Comparison of ENCODE assay signal across 8 cellular contexts in the genomic region with DNA sequence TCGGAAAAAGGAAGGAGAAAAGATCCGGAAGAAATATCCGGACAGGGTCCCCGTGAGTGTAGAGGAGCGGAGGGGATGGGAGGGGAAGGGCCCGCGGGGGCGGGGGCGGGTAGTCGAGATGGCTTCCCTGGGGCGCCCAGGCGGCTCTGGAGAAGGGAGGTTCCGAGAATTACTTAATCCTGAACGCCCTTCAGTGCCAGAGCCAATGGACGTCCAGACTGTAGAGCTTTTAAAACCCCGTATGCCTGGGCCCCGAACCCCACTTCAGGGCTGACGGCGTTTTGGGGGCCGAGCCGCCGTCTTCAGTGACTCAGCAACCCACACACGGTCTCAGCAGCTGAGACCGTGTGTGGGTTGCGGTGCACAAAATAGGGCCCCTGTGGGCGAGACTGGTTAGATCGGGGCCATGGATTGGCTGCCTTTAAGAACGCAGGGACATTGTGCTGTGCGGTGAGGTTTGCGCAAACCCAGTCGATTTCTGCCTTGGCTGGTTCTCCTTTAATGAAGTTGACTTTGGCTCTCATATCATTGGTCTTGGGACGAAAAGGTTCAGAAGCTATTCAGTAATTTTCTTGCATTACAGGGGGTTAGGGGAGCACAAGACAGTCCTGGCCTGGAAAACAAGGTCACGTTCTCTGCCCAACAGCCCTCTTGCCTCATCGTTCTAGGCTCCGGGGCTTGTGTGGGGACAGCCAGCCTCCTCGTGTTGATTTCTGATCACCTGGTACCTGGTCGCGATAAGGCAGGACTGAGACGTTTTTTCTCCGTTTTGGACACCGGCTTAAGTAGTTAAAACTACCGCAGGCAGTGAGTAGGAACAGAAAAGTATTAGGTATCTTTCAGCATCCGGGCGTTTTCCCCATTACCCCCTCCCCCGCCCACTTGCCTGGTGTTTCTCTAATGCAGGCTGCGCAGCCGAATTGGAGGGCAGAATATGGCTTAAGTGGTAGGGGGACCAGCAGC. TPM values are rescaled to one million over a fixed set of nuclear protein-coding genes. Genes with fewer than 3 reads are reported as not detected.
DNase-seq lines count a peak whose midpoint lies in the region; ATAC-seq and TF ChIP-seq lines count a peak whose summit lies in the region.

No MANE protein-coding gene starts in this region.

- H3F3A ChIP-seq in DOHH2 (ENCODE audit: control insufficient read depth, insufficient read depth) = no peaks in the 10 kb centered on the region

- peak; percentile 30 for DNase-seq in GOT3 (lab: John Stamatoyannopoulos, UW)
- peak; percentile 95 for DNase-seq in NB4 (ENCODE audit: low read depth)
- peak; percentile 35 to 70 (median 50) for DNase-seq in activated CD4-positive, CD25-positive, alpha-beta regulatory T cell (lab: John Stamatoyannopoulos, UW)
- DNase-seq in caudate nucleus (lab: John Stamatoyannopoulos, UW) = peak in 57 of 61 donors; percentile 21 to 89 (median 69)
- peak; percentile 84 for DNase-seq in islet precursor cell
- peak; percentile 88 for DNase-seq in spleen

- H3K36me3 ChIP-seq in DOHH2 (ENCODE audit: control insufficient read depth, low read length) = no peaks in the 10 kb centered on the region
- peaks cover 0 to 17% (median 4%) of the 10 kb centered on the region in 6 donors for H3K36me3 ChIP-seq in spleen

- no peak overlapping the region for H3K27ac ChIP-seq in DOHH2 (ENCODE audit: low read depth, low read length)
- H3K27ac ChIP-seq in caudate nucleus (ENCODE audit: low read depth, low read length) = peak overlapping the region; percentile 99
- H3K27ac ChIP-seq in spleen = peak overlapping the region; percentile 91 to 98 (median 98)

- H3K27me3 ChIP-seq in DOHH2 (ENCODE audit: control insufficient read depth, low read length) = peaks cover 32% of the 10 kb centered on the region
- H3K27me3 ChIP-seq in spleen (replicated peaks in 1 of 7) = peaks cover 0 to 3% (median 0%) of the 10 kb centered on the region in 7 donors

- H4K20me1 ChIP-seq in DOHH2 (ENCODE audit: control insufficient read depth, insufficient read depth, low read depth, low read length) = no peaks in the 10 kb centered on the region

- H3K9me2 ChIP-seq in DOHH2 (replicated peaks; ENCODE audit: control insufficient read depth, low read length) = no peaks in the 10 kb centered on the region

- TF ChIP-seq CTCF in DOHH2 (IDR thresholded peaks at IDR 0.05; ENCODE audit: low read depth, low read length, poor library complexity, severe bottlenecking) (no peak), NB4 (IDR thresholded peaks at IDR 0.05; ENCODE audit: low read depth, low read length) (no peak), spleen (IDR thresholded peaks at IDR 0.05 in 8 of 11, conservative IDR thresholded peaks at IDR 0.05 in 3 of 11) (no peak)

- 1 to 2% (median 2%) methylated on average over 45 to 47 of the region's 47 CpGs for WGBS in spleen, 5 donors

- peak overlapping the region; percentile 88 for H3K4me2 ChIP-seq in DOHH2 (ENCODE audit: low read length)

- H3K9me3 ChIP-seq in DOHH2 (ENCODE audit: control insufficient read depth, insufficient read depth, low read length) = no peaks in the 10 kb centered on the region
- H3K9me3 ChIP-seq in spleen = no peaks in the 10 kb centered on the region

- H3K79me2 ChIP-seq in DOHH2 (ENCODE audit: control insufficient read depth, low read length) = no peaks in the 10 kb centered on the region

- TF ChIP-seq POLR2A in NB4 (IDR thresholded peaks at IDR 0.05; ENCODE audit: extremely low read depth, insufficient read length) (peak; percentile 22), spleen (IDR thresholded peaks at IDR 0.05) (peak in 1 of 3 donors; percentile 47)

- ATAC-seq in HG03139 (IDR thresholded peaks at IDR 0.05; ENCODE audit: unreplicated experiment) = no peak

- H3K4me1 ChIP-seq in DOHH2 (ENCODE audit: control insufficient read depth, low read length) (peaks cover 17% of the 10 kb centered on the region), spleen (peaks cover 6 to 45% (median 28%) of the 10 kb centered on the region in 6 donors)

- H3K4me3 ChIP-seq in DOHH2 (ENCODE audit: low read length) (peak overlapping the region; percentile 81), NB4 (ENCODE audit: low read depth, low read length) (peak overlapping the region; percentile 91), spleen (peak overlapping the region; percentile 64 to 83 (median 72))

- intact Hi-C loops in spleen (cut with DNase I; ENCODE audit: low total_unique reads) = no loop called here

RNA-seq across cellular contexts. Expression of a gene that starts 0.8 kb away (rescaled TPM):
- 10 to 100 TPM; 29.8 to 79.7 (median 53.4) TPM for total RNA-seq in spleen
- 10 to 100 TPM in 2 of 3 donors, 1 to 10 TPM in 1; 10.0 to 22.5 (median 13.5) TPM for polyA plus RNA-seq in spleen

RNA-seq across cellular contexts. Expression of a gene that starts 34.6 kb away (rescaled TPM):
- total RNA-seq in spleen = under 1 TPM in 2 of 7 donors, not detected in 5; 0.19 to 0.40 TPM
- polyA plus RNA-seq in spleen = under 1 TPM in 1 of 3 donors, not detected in 2; 0.06 TPM

RNA-seq across cellular contexts. Expression of a gene that starts 41.5 kb away (rescaled TPM):
- total RNA-seq in spleen = 10 to 100 TPM in 1 of 7 donors, 1 to 10 TPM in 3, not detected in 3; 1.2 to 10.5 (median 1.3) TPM
- polyA plus RNA-seq in spleen = under 1 TPM; 0.09 to 0.22 (median 0.13) TPM

Comparison
In these comparisons a context has a peak if more than half of its experiments do, and no peak if none do; other contexts are left out.
1. DNase-seq: peak in every context shown above with its lines; median percentile 95 in NB4; 88 in spleen; 84 in islet precursor cell; 69 in caudate nucleus; 50 in activated CD4-positive, CD25-positive, alpha-beta regulatory T cell; 30 in GOT3.